ENCODE assay signal across 1 cellular context in the genomic region with DNA sequence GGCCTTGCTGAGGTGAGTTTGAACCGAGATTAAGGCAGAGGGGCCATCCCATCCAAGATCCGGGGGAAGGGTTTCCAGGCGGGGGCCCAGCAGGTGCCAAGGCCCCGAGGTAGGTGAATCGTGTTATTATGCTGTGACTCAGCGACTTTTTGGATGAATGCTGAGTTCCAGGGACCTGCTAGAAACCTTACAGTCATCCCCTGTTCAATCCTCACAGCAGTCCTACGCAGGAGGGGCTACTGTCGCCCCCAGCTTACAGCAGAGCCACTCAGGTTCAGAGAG.
TF ChIP-seq lines count a peak whose summit lies in the region.

No MANE protein-coding gene starts in this region.

TF ChIP-seq in A549, 52 proteins besides CTCF, POLR2A, EP300 and RAD21:
- no peak for TF ChIP-seq ZNF302 (CRISPR knock-in tag; IDR thresholded peaks at IDR 0.05)
- TF ChIP-seq CBX2 (IDR thresholded peaks at IDR 0.05; ENCODE audit: borderline replicate concordance, low read depth), result no peak
- no peak for TF ChIP-seq HOXB13 (CRISPR knock-in tag; IDR thresholded peaks at IDR 0.05; ENCODE audit: low read depth)
- no peak for TF ChIP-seq ESRRA (IDR thresholded peaks at IDR 0.05; ENCODE audit: borderline replicate concordance, low read length)
- TF ChIP-seq TP53 (CRISPR knock-in tag; IDR thresholded peaks at IDR 0.05), result no peak
- no peak for TF ChIP-seq USF2 (IDR thresholded peaks at IDR 0.05)
- TF ChIP-seq ZSCAN20 (CRISPR knock-in tag; IDR thresholded peaks at IDR 0.05), result no peak
- no peak for TF ChIP-seq CHD4 (IDR thresholded peaks at IDR 0.05; ENCODE audit: borderline replicate concordance)
